9 cellular contexts compared by ENCODE assay signal in the genomic region with DNA sequence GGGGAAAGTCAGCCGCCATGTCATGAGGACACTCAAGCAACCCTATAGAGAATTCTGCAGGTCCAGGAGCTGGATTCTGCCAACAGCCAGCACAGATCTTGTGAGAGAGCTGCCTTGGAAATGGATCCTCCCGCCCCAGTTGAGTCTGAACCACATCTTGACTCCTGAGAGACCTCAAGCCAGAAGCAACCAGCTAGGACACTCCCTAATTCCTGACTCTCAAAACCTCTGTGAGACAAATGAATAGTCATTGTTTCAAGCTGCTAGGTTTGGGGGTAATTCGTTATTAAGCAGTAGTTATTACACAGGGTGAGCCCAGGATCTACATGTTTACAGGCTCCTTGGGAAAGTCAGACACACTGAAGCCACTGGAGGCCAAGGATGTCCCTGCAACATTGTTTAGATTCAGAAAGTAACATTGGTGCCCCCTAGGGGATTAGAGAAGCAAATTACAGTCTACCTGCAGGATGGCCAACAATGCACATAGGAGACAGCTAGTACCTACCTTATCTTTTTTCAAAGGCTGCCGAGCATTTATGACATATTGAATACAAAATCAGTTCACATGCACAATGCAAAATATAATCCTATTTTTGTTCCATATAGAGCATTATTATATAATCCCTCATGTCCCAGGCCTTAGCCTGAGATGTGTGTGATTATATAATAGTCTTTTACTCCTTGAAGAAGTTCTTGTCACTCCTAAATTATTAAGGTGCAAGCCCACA. TPM values are rescaled to one million over a fixed set of nuclear protein-coding genes. Genes with fewer than 3 reads are reported as not detected.
DNase-seq lines count a peak whose midpoint lies in the region; ATAC-seq and TF ChIP-seq lines count a peak whose summit lies in the region.
"Had no signal": no experiment of that assay in that cellular context is flagged by ENCODE, and none has a peak within 500 bp of the region (broad histone marks: within the 10 kb centered on the region; RNA-seq: fewer than 3 reads in every experiment).

No MANE protein-coding gene starts in this region.

- H3K27me3 ChIP-seq in dorsolateral prefrontal cortex: peaks cover 0 to 8% (median 0%) of the 10 kb centered on the region in 45 donors

- H3K4me3 Mint-ChIP-seq in activated CD4-positive, alpha-beta T cell treated with anti-CD3 and anti-CD28 coated beads, Interleukin-2, amount 10 ng/mL, durations not matched to agents 7 days and 5 days: no peak overlapping the region
- H3K4me3 Mint-ChIP-seq: stimulated activated naive CD8-positive, alpha-beta T cell treated with anti-CD3 and anti-CD28 coated beads, Interleukin-15, Interleukin-2, amounts not matched to agents 100 ng/mL and 50 ng/mL, for 24 hours had no signal

- H3K27ac ChIP-seq in dorsolateral prefrontal cortex: peak overlapping the region in 32 of 59 donors; percentile 0 to 77 (median 44)

- POLR2A ChIA-PET in activated CD4-positive, alpha-beta T cell treated with anti-CD3 and anti-CD28 coated beads, Interleukin-2, amount 10 ng/mL, durations not matched to agents 7 days and 5 days (lab: Charles Lee): interaction anchor here (0.6 kb wide), 1 partner anchor 1596 kb away, joined by 3 read pairs; no protein-coding TSS in a partner anchor

- H3K4me3 ChIP-seq in dorsolateral prefrontal cortex: no peak overlapping the region

- H3K27me3 Mint-ChIP-seq in activated CD4-positive, alpha-beta T cell treated with anti-CD3 and anti-CD28 coated beads, Interleukin-2, amount 10 ng/mL, durations not matched to agents 7 days and 5 days: peaks cover 6% of the 10 kb centered on the region

- CTCF ChIA-PET in activated CD4-positive, alpha-beta T cell treated with anti-CD3 and anti-CD28 coated beads, Interleukin-2, amount 10 ng/mL, durations not matched to agents 7 days and 5 days (lab: Charles Lee): interaction anchor here (0.6 to 1.5 kb wide), 2 partner anchors 10 to 57 kb away, joined by 3 to 5 read pairs; no protein-coding TSS in a partner anchor

- H3K4me1 Mint-ChIP-seq in activated CD4-positive, alpha-beta T cell treated with anti-CD3 and anti-CD28 coated beads, Interleukin-2, amount 10 ng/mL, durations not matched to agents 7 days and 5 days: no peaks in the 10 kb centered on the region

- peak; percentile 28 for DNase-seq in activated CD4-positive, alpha-beta T cell treated with anti-CD3 and anti-CD28 coated beads, Interleukin-2, amount 10 ng/mL, durations not matched to agents 7 days and 5 days
- no peak for DNase-seq in activated CD4-positive, alpha-beta T cell treated with anti-CD3 and anti-CD28 coated beads for 1 hour
- DNase-seq in KBM-7 (peak; percentile 60), OCI-M1 (lab: John Stamatoyannopoulos, UW) (peak; percentile 71), dorsolateral prefrontal cortex (peak in 2 of 10 donors; percentile 38 to 41), medulla oblongata (ENCODE audit: extremely low spot score) (peak; percentile 60)
- DNase-seq in effector CD4-positive, alpha-beta T cell: no peak

- TF ChIP-seq CTCF in dorsolateral prefrontal cortex (IDR thresholded peaks at IDR 0.05 in 54 of 56, conservative IDR thresholded peaks at IDR 0.05 in 2 of 56; ENCODE audit: low read depth in 1 of 56, partially characterized antibody in 56 of 56): peak; percentile 36 to 78 (median 66)

- no peak overlapping the region for H3K27ac Mint-ChIP-seq in activated CD4-positive, alpha-beta T cell treated with anti-CD3 and anti-CD28 coated beads, Interleukin-2, amount 10 ng/mL, durations not matched to agents 7 days and 5 days
- H3K27ac Mint-ChIP-seq: stimulated activated naive CD8-positive, alpha-beta T cell treated with anti-CD3 and anti-CD28 coated beads, Interleukin-15, Interleukin-2, amounts not matched to agents 100 ng/mL and 50 ng/mL, for 24 hours had no signal

- no peaks in the 10 kb centered on the region for H3K36me3 Mint-ChIP-seq in activated CD4-positive, alpha-beta T cell treated with anti-CD3 and anti-CD28 coated beads, Interleukin-2, amount 10 ng/mL, durations not matched to agents 7 days and 5 days (ENCODE audit: low read depth)

- no peaks in the 10 kb centered on the region for H3K9me3 Mint-ChIP-seq in activated CD4-positive, alpha-beta T cell treated with anti-CD3 and anti-CD28 coated beads, Interleukin-2, amount 10 ng/mL, durations not matched to agents 7 days and 5 days
- H3K9me3 Mint-ChIP-seq: stimulated activated naive CD8-positive, alpha-beta T cell treated with anti-CD3 and anti-CD28 coated beads, Interleukin-15, Interleukin-2, amounts not matched to agents 100 ng/mL and 50 ng/mL, for 24 hours had no signal

- ATAC-seq in GM18520 (IDR thresholded peaks at IDR 0.05; ENCODE audit: unreplicated experiment): no peak

- intact Hi-C loops in dorsolateral prefrontal cortex (cut with DNase I): loop anchor here (2.0 to 5.0 kb wide), 3 partner anchors 54 to 540 kb away; partner anchors contain the start of gene WSCD2 (in 1 of the 2)

- in situ Hi-C loops in KBM-7 (cut with MboI; ENCODE audit: low pct_unique_long_range_greater_than_20kb, low sequenced_read_pairs): no loop called here

RNA-seq across cellular contexts. Expression of gene FICD, which starts 57.9 kb away (rescaled TPM):
- 1 to 10 TPM; 5.6 to 6.8 TPM for total RNA-seq in activated CD4-positive, alpha-beta T cell treated with anti-CD3 and anti-CD28 coated beads, Interleukin-2, amount 10 ng/mL, durations not matched to agents 7 days and 5 days
- 10 to 100 TPM in 23 of 120 experiments, 1 to 10 TPM in 97; 5.6 to 13.7 (median 8.3) TPM for total RNA-seq in dorsolateral prefrontal cortex

Comparison
In these comparisons a context has a peak if more than half of its experiments do, and no peak if none do; other contexts are left out.
1. DNase-seq: peak in activated CD4-positive, alpha-beta T cell treated with anti-CD3 and anti-CD28 coated beads, Interleukin-2, amount 10 ng/mL, durations not matched to agents 7 days and 5 days (single experiment), KBM-7 (single experiment), OCI-M1 (single experiment) and medulla oblongata (single experiment); none in activated CD4-positive, alpha-beta T cell treated with anti-CD3 and anti-CD28 coated beads for 1 hour (single experiment) and effector CD4-positive, alpha-beta T cell (single experiment).